In genomic region chr17:1752425-1752941, GRCh38 we compare ENCODE assay signal across 9 cellular contexts. TPM values are rescaled to one million over a fixed set of nuclear protein-coding genes. Genes with fewer than 3 reads are reported as not detected.
A peak's percentile ranks its signal among the peaks of the same experiment; 100 is the strongest.
DNase-seq lines count a peak whose midpoint lies in the region; ATAC-seq, FAIRE-seq and TF ChIP-seq lines count a peak whose summit lies in the region.
"Had no signal": no experiment of that assay in that cellular context is flagged by ENCODE, and none has a peak within 500 bp of the region (broad histone marks: within the 10 kb centered on the region; RNA-seq: fewer than 3 reads in every experiment).

No MANE protein-coding gene starts in this region.

- H3K4me1 ChIP-seq in ES-I3 (ENCODE audit: insufficient read depth, low read length) (no peaks in the 10 kb centered on the region; the same call in 1 of the 2 replicates), pancreas (no peaks in the 10 kb centered on the region)

- no peak overlapping the region for H3K4me3 ChIP-seq in epithelial cell of esophagus (ENCODE audit: low read length)
- H3K4me3 ChIP-seq in pancreas: peak overlapping the region in 1 of 4 donors; percentile 14

- 28 to 29% methylated on average over 11 of the region's 11 CpGs for WGBS in pancreas, 2 donors

- no peaks in the 10 kb centered on the region for H3K9me3 Mint-ChIP-seq in CD4-positive, alpha-beta T cell

- H3K9ac ChIP-seq in ES-I3 (ENCODE audit: low read depth, low read length): peak overlapping the region; percentile 8; the same call in 1 of the 2 replicates

- H3K4me1 Mint-ChIP-seq in CD4-positive, alpha-beta T cell (ENCODE audit: low read depth): peaks cover 4% of the 10 kb centered on the region

- CTCF ChIA-PET in CD4-positive, alpha-beta T cell (lab: Charles Lee): no interaction called here

- no peak for FAIRE-seq in pancreas (lab: Jason Lieb, UNC)

- H3K27me3 Mint-ChIP-seq in CD4-positive, alpha-beta T cell: no peaks in the 10 kb centered on the region

- POLR2A ChIA-PET in CD4-positive, alpha-beta T cell (lab: Charles Lee): interaction anchor here (1.0 kb wide), 1 partner anchor 12 kb away, joined by 4 read pairs; no protein-coding TSS in a partner anchor

- H3K9me3 ChIP-seq in ES-I3 (ENCODE audit: control insufficient read depth, insufficient read depth, low read length) (no peaks in the 10 kb centered on the region), pancreas (no peaks in the 10 kb centered on the region)
- no peaks in the 10 kb centered on the region for H3K9me3 ChIP-seq in CD4-positive, alpha-beta T cell (ENCODE audit: control insufficient read depth, low read length)

- intact Hi-C loops in pancreas (cut with DNase I): no loop called here
- intact Hi-C loops in CD4-positive, alpha-beta T cell (cut with DNase I, micrococcal nuclease): no loop called here

- no peaks in the 10 kb centered on the region for H3K36me3 Mint-ChIP-seq in CD4-positive, alpha-beta T cell (ENCODE audit: low read depth)

- no peaks in the 10 kb centered on the region for H3K36me3 ChIP-seq in ES-I3 (ENCODE audit: insufficient read depth, low read length)
- no peaks in the 10 kb centered on the region for H3K36me3 ChIP-seq in pancreas

- DNase-seq in NOMO-1 (lab: John Stamatoyannopoulos, UW; ENCODE audit: unreplicated experiment in 2 of 2) (peak; percentile 34 to 53), epithelial cell of esophagus (ENCODE audit: low read depth) (peak; percentile 36), pancreas (peak in 4 of 6 donors; percentile 50 to 71 (median 65)), NCI-H187 treated with DMSO at 0.1 percent for 48 hours (lab: John Stamatoyannopoulos, UW) (no peak)
- no peak for DNase-seq in CD4-positive, alpha-beta T cell
- DNase-seq: NK-92 treated with Interleukin-12 subunit alpha and Interleukin-12 subunit beta, amount 100 ng/mL, for 24 hours had no signal

- no peak overlapping the region for H3K27ac Mint-ChIP-seq in CD4-positive, alpha-beta T cell

- no peak for TF ChIP-seq CTCF in epithelial cell of esophagus (IDR thresholded peaks at IDR 0.05; ENCODE audit: insufficient read depth, low read depth, low read length, missing control alignments)
- TF ChIP-seq CTCF in pancreas (IDR thresholded peaks at IDR 0.05): no peak
- TF ChIP-seq CTCF in CD4-positive, alpha-beta T cell (IDR thresholded peaks at IDR 0.05): no peak

- H3K27me3 ChIP-seq in pancreas: no peaks in the 10 kb centered on the region
- H3K27me3 ChIP-seq in CD4-positive, alpha-beta T cell (ENCODE audit: control insufficient read depth, insufficient read depth, low read length): no peaks in the 10 kb centered on the region

- ATAC-seq in pancreas (peak; percentile 62 to 83 (median 79)), HG02610 (IDR thresholded peaks at IDR 0.05; ENCODE audit: unreplicated experiment) (no peak), HG03442 (IDR thresholded peaks at IDR 0.05; ENCODE audit: unreplicated experiment) (no peak)
- no peak for ATAC-seq in CD4-positive, alpha-beta T cell (ENCODE audit: poor library complexity)

- no peak overlapping the region for H3K4me3 Mint-ChIP-seq in CD4-positive, alpha-beta T cell

- H3K27ac ChIP-seq in pancreas: peak overlapping the region in 1 of 4 donors; percentile 63
- H3K27ac ChIP-seq in CD4-positive, alpha-beta T cell (ENCODE audit: low read depth, low read length): no peak overlapping the region

RNA-seq across cellular contexts. Expression of gene SERPINF1, which starts 9.4 kb away (rescaled TPM):
- 100 to 1,000 TPM in 2 of 6 donors, 10 to 100 TPM in 4; 40.6 to 178 (median 82.0) TPM for total RNA-seq in pancreas
- 10 to 100 TPM; 73.1 to 95.9 TPM for polyA plus RNA-seq in pancreas
- total RNA-seq in CD4-positive, alpha-beta T cell: 1 to 10 TPM; 3.0 to 4.8 TPM

RNA-seq across cellular contexts. Expression of gene SERPINF2, which starts 9.8 kb away (rescaled TPM):
- 1 to 10 TPM; 1.4 to 5.8 (median 3.4) TPM for total RNA-seq in pancreas
- 1 to 10 TPM; 5.6 to 8.8 TPM for polyA plus RNA-seq in pancreas
- under 1 TPM; 0.49 to 0.59 TPM for total RNA-seq in CD4-positive, alpha-beta T cell

RNA-seq across cellular contexts. Expression of gene WDR81, which starts 28.0 kb away (rescaled TPM):
- 10 to 100 TPM in 2 of 6 donors, 1 to 10 TPM in 4; 5.7 to 17.0 (median 8.3) TPM for total RNA-seq in pancreas
- 10 to 100 TPM; 14.2 to 24.4 TPM for polyA plus RNA-seq in pancreas
- 10 to 100 TPM; 24.8 to 25.0 TPM for total RNA-seq in CD4-positive, alpha-beta T cell

RNA-seq across cellular contexts. Expression of gene TLCD2, which starts 42.3 kb away (rescaled TPM):
- total RNA-seq in pancreas: 1 to 10 TPM in 5 of 6 donors, under 1 TPM in 1; 0.56 to 2.8 (median 1.4) TPM
- 1 to 10 TPM in 1 of 2 donors, under 1 TPM in 1; 0.75 to 1.4 TPM for polyA plus RNA-seq in pancreas
- under 1 TPM; 0.19 to 0.34 TPM for total RNA-seq in CD4-positive, alpha-beta T cell

Comparison
In these comparisons a context has a peak if more than half of its experiments do, and no peak if none do; other contexts are left out.
1. DNase-seq: peak in NOMO-1 (2 of 2), epithelial cell of esophagus (single experiment) and pancreas (4 of 6); none in NCI-H187 treated with DMSO at 0.1 percent for 48 hours (single experiment) and CD4-positive, alpha-beta T cell (0 of 10).
2. ATAC-seq: peak in pancreas (4 of 4); none in CD4-positive, alpha-beta T cell (single experiment), HG02610 (single experiment) and HG03442 (single experiment).
3. RNA of gene SERPINF1, which starts 9.4 kb away (total RNA-seq): 40.6 to 178 TPM in pancreas; 3.0 to 4.8 TPM in CD4-positive, alpha-beta T cell; every median in the first group is over 4 times any median in the second.